14 cellular contexts compared by ENCODE assay signal in the genomic region with DNA sequence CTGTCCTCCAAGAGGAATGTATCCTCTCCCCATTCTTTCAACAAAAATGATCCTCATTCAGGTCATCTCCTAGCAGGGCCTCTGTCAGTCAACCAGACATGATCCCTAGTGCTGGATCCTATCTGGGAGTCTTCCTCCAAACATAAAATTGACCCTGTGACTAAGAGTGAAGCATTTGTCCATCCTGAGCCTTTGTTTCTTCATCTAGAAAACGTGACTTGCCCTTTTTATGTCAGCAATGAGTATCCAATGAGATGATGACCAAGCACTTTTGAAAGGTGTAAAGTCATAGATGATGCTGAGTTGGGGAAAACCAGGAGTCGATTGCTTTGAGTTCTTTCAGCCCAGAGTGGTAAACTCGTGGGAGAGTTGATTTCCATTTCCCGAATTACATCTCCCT.
DNase-seq lines count a peak whose midpoint lies in the region; ATAC-seq and TF ChIP-seq lines count a peak whose summit lies in the region.
"Had no signal": no experiment of that assay in that cellular context is flagged by ENCODE, and none has a peak within 500 bp of the region (broad histone marks: within the 10 kb centered on the region; RNA-seq: fewer than 3 reads in every experiment).

No MANE protein-coding gene starts in this region.

- H3K56ac ChIP-seq in IMR-90 (ENCODE audit: extremely low read depth, insufficient read depth, low read length): no peak overlapping the region

- H4K8ac ChIP-seq in IMR-90 (ENCODE audit: low read depth in 2 of 2, low read length in 2 of 2): no peak overlapping the region

- no CpG with 5 or more reads among the region's 4 CpGs for WGBS in IMR-90 (ENCODE audit: extremely low coverage in 2 of 2, insufficient read length in 1 of 2), 2 experiments

- H3K4me3 Mint-ChIP-seq in brain: no peak overlapping the region
- H3K4me3 Mint-ChIP-seq in neural crest cell: no peak overlapping the region
- H3K4me3 Mint-ChIP-seq: CD4-positive, alpha-beta memory T cell had no signal

- no peak overlapping the region for H2AFZ ChIP-seq in IMR-90 (replicated peaks; ENCODE audit: low read length, poor library complexity)

- no peak for TF ChIP-seq RAD21 in IMR-90 (IDR thresholded peaks at IDR 0.05; ENCODE audit: low read length)

- no peak for DNase-seq in IMR-90
- DNase-seq in neural crest cell (ENCODE audit: low read depth, low spot score): no peak
- DNase-seq in omental fat pad (ENCODE audit: low spot score): no peak
- DNase-seq in GM13976 (ENCODE audit: low spot score): no peak
- DNase-seq: BE2C; CD4-positive, alpha-beta memory T cell; DMS79; GOT3 had no signal

- H2BK15ac ChIP-seq in IMR-90 (ENCODE audit: low read depth, low read length): no peak overlapping the region

- no peak overlapping the region for H2BK20ac ChIP-seq in IMR-90 (ENCODE audit: low read depth, low read length)

- H3K23ac ChIP-seq in IMR-90 (ENCODE audit: low read depth, low read length): no peak overlapping the region

- peaks cover 37% of the 10 kb centered on the region for H3K4me1 Mint-ChIP-seq in brain
- peaks cover 24% of the 10 kb centered on the region for H3K4me1 Mint-ChIP-seq in neural crest cell

- H4K20me1 ChIP-seq in IMR-90 (ENCODE audit: insufficient read depth, low read length): no peaks in the 10 kb centered on the region

- no peaks in the 10 kb centered on the region for H3K4me1 ChIP-seq in IMR-90 (ENCODE audit: control insufficient read depth, insufficient read depth, low read length)
- H3K4me1 ChIP-seq: BE2C, HAP-1 had no signal

- dilution Hi-C loops in IMR-90 (cut with HindIII; ENCODE audit: low sequenced_read_pairs, unreplicated experiment): no loop called here

- H3K9ac ChIP-seq in IMR-90 (ENCODE audit: low read depth, low read length): no peak overlapping the region

- no peak overlapping the region for H4K5ac ChIP-seq in IMR-90 (ENCODE audit: low read depth, low read length)

- no peak overlapping the region for H2BK120ac ChIP-seq in IMR-90 (ENCODE audit: low read depth, low read length)

- H3K27ac Mint-ChIP-seq in brain (peak overlapping the region in 3 of 5 experiments; percentile 5 to 33 (median 10)), neural crest cell (ENCODE audit: unreplicated experiment) (peak overlapping the region; percentile 24)

- in situ Hi-C loops in IMR-90 (cut with MboI; ENCODE audit: low sequenced_read_pairs) (no loop called here), GM13976 (cut with MboI; ENCODE audit: low sequenced_read_pairs, unreplicated experiment) (no loop called here)

- H3K18ac ChIP-seq in IMR-90 (ENCODE audit: low read depth, low read length): no peak overlapping the region

- no TSS peak for BruUV-seq in IMR-90 (replicated peaks; lab: Mats Ljungman, UMichigan)

- H3K9me3 Mint-ChIP-seq in brain (peaks cover 0 to 7% (median 0%) of the 10 kb centered on the region in 5 experiments), neural crest cell (no peaks in the 10 kb centered on the region)
- H3K9me3 Mint-ChIP-seq: CD4-positive, alpha-beta memory T cell had no signal

- no peak overlapping the region for H3K4ac ChIP-seq in IMR-90 (ENCODE audit: low read depth, low read length)

- H3K27me3 Mint-ChIP-seq in brain (peaks cover 7% of the 10 kb centered on the region), neural crest cell (ENCODE audit: low read depth) (peaks cover 2% of the 10 kb centered on the region)

- H3K4me2 ChIP-seq in IMR-90 (ENCODE audit: low read depth, low read length): no peak overlapping the region

- no peak overlapping the region for H3K4me3 ChIP-seq in IMR-90 (ENCODE audit: insufficient read depth, low read depth, low read length)
- H3K4me3 ChIP-seq: HAP-1 had no signal

- TF ChIP-seq POLR2A in IMR-90 (IDR thresholded peaks at IDR 0.05; ENCODE audit: low read depth, low read length): no peak

- peaks cover 14% of the 10 kb centered on the region for H3K27me3 ChIP-seq in IMR-90 (ENCODE audit: control insufficient read depth, insufficient read depth, low read length)

- H3K27ac ChIP-seq in IMR-90 (ENCODE audit: insufficient read depth, low read length): no peak overlapping the region
- H3K27ac ChIP-seq: C4-2B, HL-60 had no signal

- no peak overlapping the region for H2AK5ac ChIP-seq in IMR-90 (ENCODE audit: low read depth, low read length)

- no peaks in the 10 kb centered on the region for H3K36me3 Mint-ChIP-seq in brain
- no peaks in the 10 kb centered on the region for H3K36me3 Mint-ChIP-seq in neural crest cell (ENCODE audit: low read depth)
- H3K36me3 Mint-ChIP-seq: CD4-positive, alpha-beta memory T cell had no signal

- TF ChIP-seq CTCF in IMR-90 (conservative IDR thresholded peaks at IDR 0.05; ENCODE audit: low read depth, low read length) (no peak), brain (conservative IDR thresholded peaks at IDR 0.05) (no peak), neural crest cell (conservative IDR thresholded peaks at IDR 0.05) (no peak), omental fat pad (IDR thresholded peaks at IDR 0.05) (no peak), GM13976 (IDR thresholded peaks at IDR 0.05; ENCODE audit: borderline replicate concordance, control extremely low read depth, extremely low read depth, insufficient read depth, missing control alignments) (no peak)

- intact Hi-C loops in IMR-90 (cut with micrococcal nuclease): no loop called here

- no peak overlapping the region for H3K14ac ChIP-seq in IMR-90 (replicated peaks; ENCODE audit: low read depth, low read length)

- POLR2A ChIA-PET in IMR-90 (lab: Charles Lee; ENCODE audit: unreplicated experiment): no interaction called here

- no peaks in the 10 kb centered on the region for H3K36me3 ChIP-seq in IMR-90 (ENCODE audit: control insufficient read depth, insufficient read depth, low read length)
- H3K36me3 ChIP-seq: BE2C, HAP-1 had no signal

- H3K9me3 ChIP-seq in IMR-90 (ENCODE audit: control insufficient read depth, insufficient read depth, low read length): no peaks in the 10 kb centered on the region
- H3K9me3 ChIP-seq: BE2C, HAP-1 had no signal

- H2AK9ac ChIP-seq in IMR-90 (replicated peaks; ENCODE audit: low read depth, low read length, poor library complexity): no peak overlapping the region

- no peak overlapping the region for H4K91ac ChIP-seq in IMR-90 (ENCODE audit: insufficient read depth, low read depth, low read length)

- ATAC-seq in IMR-90 (ENCODE audit: low read depth) (no peak), HG03135 (IDR thresholded peaks at IDR 0.05; ENCODE audit: unreplicated experiment) (no peak), omental fat pad (ENCODE audit: low FRiP score) (no peak), HG02840 (IDR thresholded peaks at IDR 0.05; ENCODE audit: low FRiP score, unreplicated experiment) (no peak)

- no peaks in the 10 kb centered on the region for H3K9me1 ChIP-seq in IMR-90 (ENCODE audit: insufficient read depth, low read length)

- CTCF ChIA-PET in IMR-90 (lab: Yijun Ruan, JAX): no interaction called here

- H3K79me1 ChIP-seq in IMR-90 (ENCODE audit: low read depth in 1 of 2, low read length in 2 of 2): no peaks in the 10 kb centered on the region

- H2BK5ac ChIP-seq in IMR-90 (ENCODE audit: low read depth, low read length, poor library complexity, severe bottlenecking): no peak overlapping the region

TF ChIP-seq in IMR-90, 13 proteins besides CTCF, POLR2A, EP300 and RAD21:
- TF ChIP-seq MXI1 (IDR thresholded peaks at IDR 0.05; ENCODE audit: borderline replicate concordance, low read depth, low read length) (no peak), NFE2L2 (IDR thresholded peaks at IDR 0.05; ENCODE audit: low read depth, low read length) (peak; percentile 35), MAFK (IDR thresholded peaks at IDR 0.05; ENCODE audit: low read depth, low read length) (peak; percentile 40; the same call in 1 of the 2 replicates)
